Comparison of ENCODE assay signal across 18 cellular contexts in the genomic region with DNA sequence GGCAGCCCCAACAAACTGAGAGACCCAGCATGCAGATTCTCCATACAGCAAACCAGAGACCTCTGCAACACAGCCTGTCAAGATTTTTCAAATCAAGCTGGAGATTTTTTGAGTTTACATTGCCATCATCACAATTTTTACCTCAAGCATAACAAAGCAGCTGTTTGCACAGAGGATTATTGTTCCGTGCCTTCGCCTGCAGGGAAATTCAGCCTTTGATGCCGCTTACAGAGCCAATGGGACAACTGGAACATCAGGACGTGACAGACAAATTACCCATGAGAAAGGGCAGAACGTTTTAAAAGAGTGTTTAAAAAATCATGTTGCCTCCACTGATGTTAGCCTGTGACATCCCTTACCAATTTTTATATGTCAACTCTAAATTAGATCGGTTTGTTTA.
"Had no signal": no experiment of that assay in that cellular context is flagged by ENCODE, and none has a peak within 500 bp of the region (broad histone marks: within the 10 kb centered on the region; RNA-seq: fewer than 3 reads in every experiment).

No MANE protein-coding gene starts in this region.

- DNase-seq: colonic mucosa; dermis blood vessel endothelial cell; erythroblast; foreskin keratinocyte; head of caudate nucleus; kidney; mucosa of descending colon; naive thymus-derived CD8-positive, alpha-beta T cell; posterior cingulate gyrus; right cardiac atrium; small intestine; stimulated activated CD4-positive, alpha-beta T cell treated with anti-CD3 and anti-CD28 coated beads, Interleukin-2, amount 100 ng/mL, for 48 hours; stimulated activated naive CD8-positive, alpha-beta T cell treated with anti-CD3 and anti-CD28 coated beads, Interleukin-15, Interleukin-2, amounts not matched to agents 100 U/mL and 50 U/mL, for 24 hours; thyroid gland had no signal

- H3K27me3 ChIP-seq: colonic mucosa, hepatocyte, suprapubic skin, thyroid gland had no signal

- H3K4me1 ChIP-seq: colonic mucosa, foreskin keratinocyte, suprapubic skin, thyroid gland had no signal

- H3K27ac ChIP-seq: colonic mucosa, foreskin keratinocyte, hepatocyte, suprapubic skin, thyroid gland had no signal

- H3K36me3 ChIP-seq: colonic mucosa, suprapubic skin, thyroid gland had no signal

- H3K9me3 ChIP-seq: colonic mucosa, mucosa of descending colon, suprapubic skin, thyroid gland had no signal

- H3K36me3 Mint-ChIP-seq: naive thymus-derived CD8-positive, alpha-beta T cell; type B pancreatic cell had no signal

- H3K4me3 Mint-ChIP-seq: naive thymus-derived CD8-positive, alpha-beta T cell; neural crest cell; type B pancreatic cell had no signal

- ATAC-seq: foreskin keratinocyte; mucosa of descending colon; naive thymus-derived CD8-positive, alpha-beta T cell; right cardiac atrium; stimulated activated naive CD8-positive, alpha-beta T cell treated with anti-CD3 and anti-CD28 coated beads, Interleukin-15, Interleukin-2, amounts not matched to agents 100 U/mL and 50 U/mL, for 24 hours had no signal

- H3K4me1 Mint-ChIP-seq: neural crest cell had no signal

- H3K9me3 Mint-ChIP-seq: naive thymus-derived CD8-positive, alpha-beta T cell had no signal

- H3K4me3 ChIP-seq: colonic mucosa, hepatocyte, mucosa of descending colon, suprapubic skin, thyroid gland had no signal

- H3K27ac Mint-ChIP-seq: type B pancreatic cell had no signal
